ENCODE assay signal across 16 cellular contexts in the genomic region with DNA sequence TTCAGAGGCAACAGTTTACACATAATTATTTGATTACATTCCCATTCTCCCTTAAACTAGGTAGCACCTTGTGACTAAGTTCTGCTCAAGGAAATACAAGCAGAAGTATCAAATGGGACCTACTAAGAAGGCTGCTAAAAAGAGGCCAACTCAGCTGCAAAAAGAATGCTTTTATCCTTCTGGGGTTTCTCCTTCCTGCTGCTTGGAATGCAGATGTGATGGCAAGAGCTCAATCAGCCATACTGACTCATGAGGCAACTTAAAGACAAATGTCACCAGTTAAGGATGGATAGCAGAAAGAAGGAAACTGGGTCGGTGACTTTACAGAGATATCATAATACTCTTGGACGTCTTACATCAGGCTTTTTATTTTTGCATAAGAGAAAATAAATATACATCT. TPM values are rescaled to one million over a fixed set of nuclear protein-coding genes. Genes with fewer than 3 reads are reported as not detected.
DNase-seq lines count a peak whose midpoint lies in the region; ATAC-seq, FAIRE-seq and TF ChIP-seq lines count a peak whose summit lies in the region.
"Had no signal": no experiment of that assay in that cellular context is flagged by ENCODE, and none has a peak within 500 bp of the region (broad histone marks: within the 10 kb centered on the region; RNA-seq: fewer than 3 reads in every experiment).

No MANE protein-coding gene starts in this region.

- no peaks in the 10 kb centered on the region for H3K9me3 Mint-ChIP-seq in activated CD4-positive, alpha-beta T cell treated with anti-CD3 and anti-CD28 coated beads for 36 hours (ENCODE audit: low read depth)

- H2BK20ac ChIP-seq in H1 (ENCODE audit: low read length): no peak overlapping the region

- H3K27ac Mint-ChIP-seq in activated CD4-positive, alpha-beta T cell treated with anti-CD3 and anti-CD28 coated beads for 36 hours: no peak overlapping the region

- no peak overlapping the region for H3K4me2 ChIP-seq in H1 (ENCODE audit: insufficient read depth in 1 of 2, low read depth in 2 of 2, low read length in 2 of 2)

- H3K4me3 Mint-ChIP-seq in activated CD4-positive, alpha-beta T cell treated with anti-CD3 and anti-CD28 coated beads for 36 hours: no peak overlapping the region

- H4K5ac ChIP-seq in H1 (ENCODE audit: insufficient read length, low read depth, low read length): no peak overlapping the region

- H3K27ac ChIP-seq in H1 (ENCODE audit: low read depth, low read length): no peak overlapping the region
- H3K27ac ChIP-seq: C4-2B had no signal

- H2BK15ac ChIP-seq in H1 (ENCODE audit: low read length): no peak overlapping the region

- FAIRE-seq in H1 (lab: Jason Lieb, UNC): no peak

- H3K14ac ChIP-seq in H1 (ENCODE audit: insufficient read length): no peak overlapping the region

- intact Hi-C loops in activated CD4-positive, alpha-beta T cell treated with anti-CD3 and anti-CD28 coated beads for 36 hours (cut with DNase I, micrococcal nuclease): no loop called here

- no peak overlapping the region for H3K56ac ChIP-seq in H1 (replicated peaks; ENCODE audit: insufficient read length, low read depth, low read length)

- H4K8ac ChIP-seq in H1 (ENCODE audit: extremely low read depth, insufficient read depth, low read length): no peak overlapping the region

- no peaks in the 10 kb centered on the region for H3K4me1 ChIP-seq in H1 (replicated peaks in 1 of 4; ENCODE audit: control insufficient read depth in 3 of 4, insufficient read depth in 4 of 4, low read length in 3 of 4)

- TF ChIP-seq CTCF in H1 (IDR thresholded peaks at IDR 0.05; ENCODE audit: control extremely low read depth in 1 of 3, insufficient read depth in 1 of 3, low read depth in 1 of 3, low read length in 3 of 3): no peak

- H2BK12ac ChIP-seq in H1 (ENCODE audit: low read depth, low read length): no peak overlapping the region

- no peaks in the 10 kb centered on the region for H3K27me3 Mint-ChIP-seq in activated CD4-positive, alpha-beta T cell treated with anti-CD3 and anti-CD28 coated beads for 36 hours

- H3K36me3 ChIP-seq in H1 (ENCODE audit: control insufficient read depth in 2 of 4, insufficient read depth in 4 of 4, low read length in 3 of 4): no peaks in the 10 kb centered on the region

- peaks cover 20% of the 10 kb centered on the region for H3K4me1 Mint-ChIP-seq in activated CD4-positive, alpha-beta T cell treated with anti-CD3 and anti-CD28 coated beads for 36 hours

- H3K23ac ChIP-seq in H1 (ENCODE audit: insufficient read length): no peak overlapping the region

- no peaks in the 10 kb centered on the region for H4K20me1 ChIP-seq in H1 (replicated peaks in 1 of 2; ENCODE audit: control insufficient read depth in 1 of 2, insufficient read depth in 2 of 2, low read length in 2 of 2)

- no peak for TF ChIP-seq RAD21 in H1 (IDR thresholded peaks at IDR 0.05 in 1 of 2, conservative IDR thresholded peaks at IDR 0.05 in 1 of 2; ENCODE audit: low read depth in 2 of 2, low read length in 2 of 2)

- H3K4ac ChIP-seq in H1 (replicated peaks; ENCODE audit: insufficient read length, low read depth, low read length): no peak overlapping the region

- H3K36me3 Mint-ChIP-seq in activated CD4-positive, alpha-beta T cell treated with anti-CD3 and anti-CD28 coated beads for 36 hours (ENCODE audit: low read depth): no peaks in the 10 kb centered on the region

- H2AK5ac ChIP-seq in H1 (ENCODE audit: low read depth, low read length): no peak overlapping the region

- H4K91ac ChIP-seq in H1 (replicated peaks; ENCODE audit: insufficient read length, low read length): no peak overlapping the region

- no peaks in the 10 kb centered on the region for H3K79me2 ChIP-seq in H1 (ENCODE audit: control insufficient read depth in 1 of 2, insufficient read depth in 2 of 2, low read length in 2 of 2)

- CTCF ChIA-PET in H1 (lab: Charles Lee; ENCODE audit: partially characterized antibody): interaction anchor here (0.8 kb wide), 1 partner anchor 107 kb away, joined by 3 read pairs; no protein-coding TSS in a partner anchor
- CTCF ChIA-PET in activated CD4-positive, alpha-beta T cell treated with anti-CD3 and anti-CD28 coated beads for 36 hours (lab: Charles Lee): interaction anchor here (0.5 to 1.4 kb wide), 3 partner anchors 9 to 349 kb away, joined by 3 to 4 read pairs (median 3); no protein-coding TSS in a partner anchor

- no peak overlapping the region for H2AFZ ChIP-seq in H1 (ENCODE audit: low read length)

- peak; percentile 9 for DNase-seq in AG08395 (ENCODE audit: low spot score)
- DNase-seq in ELR (ENCODE audit: low read depth): peak; percentile 18
- peak; percentile 10 for DNase-seq in LoVo (ENCODE audit: low spot score)
- DNase-seq in H1 (ENCODE audit: low read depth in 1 of 2, low spot score in 2 of 2): no peak
- no peak for DNase-seq in activated CD4-positive, alpha-beta T cell treated with anti-CD3 and anti-CD28 coated beads for 36 hours
- DNase-seq in DMS153 (lab: John Stamatoyannopoulos, UW): no peak
- no peak for DNase-seq in SHP77 treated with DMSO at 0.1 percent for 48 hours (lab: John Stamatoyannopoulos, UW)
- DNase-seq: DMS 273 treated with DMSO at 0.1 percent for 48 hours, HCEC 1CT, MM.1S, NCI-H1105, NCI-H1694 treated with DMSO at 0.1 percent for 48 hours, NCI-H526 treated with DMSO at 0.1 percent for 48 hours, RPMI8226 had no signal

- no peak overlapping the region for H2BK120ac ChIP-seq in H1 (replicated peaks; ENCODE audit: low read depth, low read length)

- H3K4me3 ChIP-seq in H1 (ENCODE audit: extremely low read depth in 1 of 4, insufficient read depth in 2 of 4, low read depth in 3 of 4, low read length in 4 of 4): no peak overlapping the region

- no peak for TF ChIP-seq POLR2A in H1 (IDR thresholded peaks at IDR 0.05; ENCODE audit: control extremely low read depth in 1 of 2, low read depth in 2 of 2, low read length in 2 of 2)

- no peak for TF ChIP-seq EP300 in H1 (IDR thresholded peaks at IDR 0.05; ENCODE audit: borderline replicate concordance in 1 of 2, low read depth in 2 of 2, low read length in 2 of 2)

- POLR2A ChIA-PET in H1 (lab: Charles Lee; ENCODE audit: partially characterized antibody): no interaction called here
- POLR2A ChIA-PET in activated CD4-positive, alpha-beta T cell treated with anti-CD3 and anti-CD28 coated beads for 36 hours (lab: Charles Lee): no interaction called here

- no peaks in the 10 kb centered on the region for H3K23me2 ChIP-seq in H1 (ENCODE audit: low read depth, low read length)

- no peak overlapping the region for H2BK5ac ChIP-seq in H1 (ENCODE audit: low read depth, low read length)

- no peak overlapping the region for H3K9ac ChIP-seq in H1 (replicated peaks in 1 of 4; ENCODE audit: extremely low read depth in 1 of 4, low read depth in 3 of 4, low read length in 3 of 4)

- H3K9me3 ChIP-seq in H1 (ENCODE audit: insufficient read depth in 2 of 2, low read depth in 1 of 2, low read length in 1 of 2): no peaks in the 10 kb centered on the region

- no peaks in the 10 kb centered on the region for H3K79me1 ChIP-seq in H1 (ENCODE audit: low read depth, low read length)

- no peak overlapping the region for H3K18ac ChIP-seq in H1 (ENCODE audit: extremely low read depth, low read length)

- no peaks in the 10 kb centered on the region for H3K27me3 ChIP-seq in H1 (replicated peaks in 1 of 4; ENCODE audit: control insufficient read depth in 3 of 4, extremely low read depth in 1 of 4, insufficient read depth in 3 of 4, low read length in 3 of 4)

- no peak for ATAC-seq in activated CD4-positive, alpha-beta T cell treated with anti-CD3 and anti-CD28 coated beads for 36 hours
- no peak for ATAC-seq in HG02798 (IDR thresholded peaks at IDR 0.05; ENCODE audit: poor library complexity, unreplicated experiment)

- 93% methylated on average over 2 of the region's 2 CpGs; no CpG with 5 or more reads in 1 of the 2 experiments for WGBS in H1 (ENCODE audit: extremely low coverage in 1 of 2, insufficient coverage in 1 of 2, insufficient read length in 1 of 2, insufficient replicate concordance in 2 of 2, low coverage in 1 of 2, low lambda C conversion rate in 2 of 2, missing lambda C conversion rate in 1 of 2), 2 experiments

TF ChIP-seq in H1, 55 proteins besides CTCF, POLR2A, EP300 and RAD21:
- TF ChIP-seq POU5F1 (IDR thresholded peaks at IDR 0.05; ENCODE audit: low read depth, low read length): no peak
- TF ChIP-seq KDM4A (IDR thresholded peaks at IDR 0.05; ENCODE audit: low read depth, low read length, severe bottlenecking): no peak
- no peak for TF ChIP-seq TAF7 (optimal IDR thresholded peaks at IDR 0.05; ENCODE audit: borderline replicate concordance, low read depth, low read length)
- peak; percentile 56 for TF ChIP-seq TEAD4 (IDR thresholded peaks at IDR 0.05; ENCODE audit: low read depth, low read length)
- TF ChIP-seq KDM1A (IDR thresholded peaks at IDR 0.05; ENCODE audit: borderline replicate concordance, low read length): peak; percentile 65; the same call in 1 of the 2 replicates

RNA-seq across cellular contexts. Expression of gene RAP1B, which starts 38.0 kb away (rescaled TPM):
- 101 and 112 TPM in 2 replicates for total RNA-seq in H1 (2021; fragmentation: NEBNext Ultra II Directional; extraction: Animal tissue kit (Norgen Biotek cat#: 25700))
- 40.7 and 61.4 TPM in 2 replicates for polyA plus RNA-seq in H1 (2011; rRNA removed)
- polyA plus RNA-seq in H1 (2011; cell fraction: cytosol; rRNA removed): 91.1 TPM
- 23.7 TPM for polyA plus RNA-seq in H1 (2011; cell fraction: nucleus; rRNA removed)
- polyA plus RNA-seq in H1 (2012, experiment 1 of 2): 65.1 to 97.1 TPM (median 84.6 TPM) in 4 replicates
- polyA plus RNA-seq in H1 (2012, experiment 2 of 2): 9.2 TPM
- 72.6 TPM for polyA plus RNA-seq in H1 (2013, experiment 1 of 2)
- polyA plus RNA-seq in H1 (2013, experiment 2 of 2): 78.4 TPM
- 28.6 and 46.4 TPM in 2 replicates for polyA minus RNA-seq in H1 (2011; rRNA and poly(A)+ RNA removed)
- polyA minus RNA-seq in H1 (2011; cell fraction: cytosol; rRNA and poly(A)+ RNA removed): 65.5 TPM
- polyA minus RNA-seq in H1 (2011; cell fraction: nucleus; rRNA and poly(A)+ RNA removed): 44.8 TPM
- 100 to 1,000 TPM; 174 to 242 TPM for total RNA-seq in activated CD4-positive, alpha-beta T cell treated with anti-CD3 and anti-CD28 coated beads for 36 hours

Comparison
In these comparisons a context has a peak if more than half of its experiments do, and no peak if none do; other contexts are left out.
1. DNase-seq: peak in AG08395 (single experiment), ELR (single experiment) and LoVo (single experiment); none in H1 (0 of 2), activated CD4-positive, alpha-beta T cell treated with anti-CD3 and anti-CD28 coated beads for 36 hours (single experiment), DMS153 (single experiment) and SHP77 treated with DMSO at 0.1 percent for 48 hours (single experiment).